ENCODE assay signal across 13 cellular contexts in the genomic region with DNA sequence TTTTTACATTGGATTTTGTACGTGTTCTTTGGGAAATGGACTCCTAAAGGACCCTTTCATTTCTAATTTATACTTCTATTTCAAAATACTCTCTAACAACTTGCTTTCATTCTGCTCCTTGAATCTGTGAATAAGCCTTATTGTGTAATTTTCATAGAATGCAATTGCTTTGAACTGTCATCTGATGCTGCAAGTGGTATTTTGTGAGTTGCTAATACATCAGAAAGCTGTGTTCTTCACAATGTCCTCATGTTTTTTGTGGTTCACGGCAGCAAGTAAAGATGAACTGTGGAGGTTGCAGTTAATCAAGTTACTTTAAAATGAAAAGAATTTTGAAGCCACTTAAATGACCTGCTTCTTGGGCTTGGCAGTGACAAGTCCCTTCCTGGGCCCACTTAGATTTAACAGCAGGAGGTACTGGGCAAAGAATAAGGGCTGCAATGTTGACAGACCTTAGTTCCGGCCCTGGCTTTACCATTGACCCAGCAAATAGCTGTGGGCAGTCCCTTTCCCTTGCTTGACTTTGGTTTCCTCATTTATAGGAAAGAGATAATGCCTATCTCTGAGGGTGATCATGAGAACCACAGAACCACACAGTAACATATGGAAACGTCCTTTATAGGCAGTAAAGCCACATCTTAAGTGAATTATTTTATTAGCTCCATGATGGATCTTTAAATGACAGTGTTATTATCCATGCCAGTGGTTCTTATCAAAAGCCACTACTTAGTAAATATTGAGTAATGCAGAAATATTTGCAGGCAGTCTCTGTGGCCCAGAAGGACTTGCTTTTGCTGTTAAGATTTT. TPM values are rescaled to one million over a fixed set of nuclear protein-coding genes. Genes with fewer than 3 reads are reported as not detected.
A peak's percentile ranks its signal among the peaks of the same experiment; 100 is the strongest.
DNase-seq lines count a peak whose midpoint lies in the region; ATAC-seq and TF ChIP-seq lines count a peak whose summit lies in the region.
"Had no signal": no experiment of that assay in that cellular context is flagged by ENCODE, and none has a peak within 500 bp of the region (broad histone marks: within the 10 kb centered on the region; RNA-seq: fewer than 3 reads in every experiment).

No MANE protein-coding gene starts in this region.

- POLR2A ChIA-PET in PC-3 (lab: Charles Lee; ENCODE audit: unreplicated experiment) = no interaction called here

- no peaks in the 10 kb centered on the region for H3K36me3 ChIP-seq in PC-3 (ENCODE audit: low read depth, low read length)
- H3K36me3 ChIP-seq in colonic mucosa = no peaks in the 10 kb centered on the region

- peaks cover 29% of the 10 kb centered on the region for H3K27me3 ChIP-seq in PC-3 (ENCODE audit: low read length)
- no peaks in the 10 kb centered on the region for H3K27me3 ChIP-seq in colonic mucosa

- no peaks in the 10 kb centered on the region for H3K36me3 Mint-ChIP-seq in natural killer cell

- BruUV-seq in PC-3 (replicated peaks; lab: Mats Ljungman, UMichigan) = no TSS peak

- H3K4me1 ChIP-seq in PC-3 (ENCODE audit: insufficient read depth, low read length) = no peaks in the 10 kb centered on the region
- peaks cover 3% of the 10 kb centered on the region for H3K4me1 ChIP-seq in colonic mucosa

- H3K27ac ChIP-seq in PC-3 (ENCODE audit: low read length) = no peak overlapping the region
- H3K27ac ChIP-seq in colonic mucosa = peak overlapping the region; percentile 45

- ATAC-seq in PC-3 = no peak
- peak; percentile 47 to 86 (median 70) for ATAC-seq in natural killer cell
- no peak for ATAC-seq in HG03196 (IDR thresholded peaks at IDR 0.05; ENCODE audit: unreplicated experiment)
- ATAC-seq in stimulated activated naive CD8-positive, alpha-beta T cell treated with anti-CD3 and anti-CD28 coated beads, Interleukin-15, amount 100 ng/mL, for 72 hours = no peak

- TF ChIP-seq CTCF in PC-3 (conservative IDR thresholded peaks at IDR 0.05; ENCODE audit: low read depth, low read length) = no peak
- TF ChIP-seq CTCF in colonic mucosa (IDR thresholded peaks at IDR 0.05) = no peak
- no peak for TF ChIP-seq CTCF in natural killer cell (IDR thresholded peaks at IDR 0.05)

- H3K9me2 ChIP-seq in PC-3 (replicated peaks; ENCODE audit: low read length) = no peaks in the 10 kb centered on the region

- H2AFZ ChIP-seq in PC-3 (ENCODE audit: low read length) = no peak overlapping the region

- H4K20me1 ChIP-seq in PC-3 (ENCODE audit: low read length) = no peaks in the 10 kb centered on the region

- H3K27me3 Mint-ChIP-seq in natural killer cell (ENCODE audit: low read depth in 2 of 2) = no peaks in the 10 kb centered on the region
- no peaks in the 10 kb centered on the region for H3K27me3 Mint-ChIP-seq in stimulated activated naive CD8-positive, alpha-beta T cell treated with anti-CD3 and anti-CD28 coated beads, Interleukin-15, amount 100 ng/mL, for 72 hours
- H3K27me3 Mint-ChIP-seq: naive B cell had no signal

- H3K4me1 Mint-ChIP-seq in natural killer cell = peaks cover 74 to 78% of the 10 kb centered on the region in 2 donors
- peaks cover 34% of the 10 kb centered on the region for H3K4me1 Mint-ChIP-seq in stimulated activated naive CD8-positive, alpha-beta T cell treated with anti-CD3 and anti-CD28 coated beads, Interleukin-15, amount 100 ng/mL, for 72 hours

- CTCF ChIA-PET in PC-3 (lab: Charles Lee) = no interaction called here

- peak overlapping the region; percentile 86 to 88 for H3K27ac Mint-ChIP-seq in natural killer cell
- no peak overlapping the region for H3K27ac Mint-ChIP-seq in stimulated activated naive CD8-positive, alpha-beta T cell treated with anti-CD3 and anti-CD28 coated beads, Interleukin-15, amount 100 ng/mL, for 72 hours
- H3K27ac Mint-ChIP-seq: activated naive CD4-positive, alpha-beta T cell treated with anti-CD3 and anti-CD28 coated beads for 36 hours had no signal

- H3F3A ChIP-seq in PC-3 (ENCODE audit: low read length, unreplicated experiment) = no peaks in the 10 kb centered on the region

- H3K4me3 ChIP-seq in PC-3 (ENCODE audit: low read length) (no peak overlapping the region), colonic mucosa (no peak overlapping the region)

- H3K4me2 ChIP-seq in PC-3 (ENCODE audit: low read length) = no peak overlapping the region

- peak overlapping the region; percentile 37 for H3K4me3 Mint-ChIP-seq in natural killer cell
- no peak overlapping the region for H3K4me3 Mint-ChIP-seq in stimulated activated naive CD8-positive, alpha-beta T cell treated with anti-CD3 and anti-CD28 coated beads, Interleukin-15, amount 100 ng/mL, for 72 hours
- H3K4me3 Mint-ChIP-seq: activated naive CD4-positive, alpha-beta T cell treated with anti-CD3 and anti-CD28 coated beads for 36 hours; naive B cell had no signal

- H3K9ac ChIP-seq in PC-3 (ENCODE audit: low read length) = no peak overlapping the region
- H3K9ac ChIP-seq in colonic mucosa (ENCODE audit: low read depth in 2 of 2, low read length in 2 of 2) = no peak overlapping the region

- intact Hi-C loops in PC-3 (cut with micrococcal nuclease) = no loop called here
- intact Hi-C loops in colonic mucosa (cut with DNase I) = no loop called here
- intact Hi-C loops in natural killer cell (cut with micrococcal nuclease) = loop anchor here (5.0 kb wide), 1 partner anchor 46 kb away; no protein-coding TSS in a partner anchor

- H3K9me3 ChIP-seq in PC-3 (ENCODE audit: low read length) (no peaks in the 10 kb centered on the region), colonic mucosa (no peaks in the 10 kb centered on the region)

- no peaks in the 10 kb centered on the region for H3K9me3 Mint-ChIP-seq in natural killer cell
- H3K9me3 Mint-ChIP-seq in stimulated activated naive CD8-positive, alpha-beta T cell treated with anti-CD3 and anti-CD28 coated beads, Interleukin-15, amount 100 ng/mL, for 72 hours = no peaks in the 10 kb centered on the region
- H3K9me3 Mint-ChIP-seq: activated naive CD4-positive, alpha-beta T cell treated with anti-CD3 and anti-CD28 coated beads for 36 hours had no signal

- H3K79me2 ChIP-seq in PC-3 (ENCODE audit: low read length) = no peaks in the 10 kb centered on the region

- DNase-seq in Daoy (ENCODE audit: low read depth) = peak; percentile 10
- peak; percentile 24 for DNase-seq in PC-3
- DNase-seq in colonic mucosa = no peak
- DNase-seq in natural killer cell = no peak
- no peak for DNase-seq in stimulated activated naive CD8-positive, alpha-beta T cell treated with anti-CD3 and anti-CD28 coated beads, Interleukin-15, amount 100 ng/mL, for 72 hours
- no peak for DNase-seq in NCI-H1694 treated with DMSO at 0.1 percent for 48 hours (lab: John Stamatoyannopoulos, UW)
- DNase-seq in DMS153 (lab: John Stamatoyannopoulos, UW) = no peak
- DNase-seq: activated CD8-positive, alpha-beta memory T cell treated with anti-CD3 and anti-CD28 coated beads for 24 hours; activated naive CD4-positive, alpha-beta T cell treated with anti-CD3 and anti-CD28 coated beads for 36 hours; IMR-90; naive B cell; NCI-H69 had no signal

RNA-seq across cellular contexts. Expression of a gene that starts 54.8 kb away (rescaled TPM):
- 5.6 and 6.9 TPM in 2 replicates for total RNA-seq in Daoy (2014; rRNA removed; shearing (Covaris generic))
- total RNA-seq in PC-3 (2014; rRNA removed) = not detected in 2 replicates
- total RNA-seq in colonic mucosa = 10 to 100 TPM; 62.2 to 75.6 TPM
- 100 to 1,000 TPM; 172 to 218 (median 207) TPM for total RNA-seq in natural killer cell

Comparison
In these comparisons a context has a peak if more than half of its experiments do, and no peak if none do; other contexts are left out.
1. DNase-seq: peak in Daoy (single experiment) and PC-3 (single experiment); none in colonic mucosa (single experiment), natural killer cell (single experiment), stimulated activated naive CD8-positive, alpha-beta T cell treated with anti-CD3 and anti-CD28 coated beads, Interleukin-15, amount 100 ng/mL, for 72 hours (0 of 2), NCI-H1694 treated with DMSO at 0.1 percent for 48 hours (single experiment) and DMS153 (single experiment).
2. ATAC-seq: peak in natural killer cell (3 of 3); none in PC-3 (single experiment), HG03196 (single experiment) and stimulated activated naive CD8-positive, alpha-beta T cell treated with anti-CD3 and anti-CD28 coated beads, Interleukin-15, amount 100 ng/mL, for 72 hours (single experiment).
3. H3K27ac Mint-ChIP-seq: peak in natural killer cell (2 of 2); none in stimulated activated naive CD8-positive, alpha-beta T cell treated with anti-CD3 and anti-CD28 coated beads, Interleukin-15, amount 100 ng/mL, for 72 hours (0 of 2).